In genomic region chr4:118850813-118851173, GRCh38 we compare ENCODE assay signal across 8 cellular contexts. TPM values are rescaled to one million over a fixed set of nuclear protein-coding genes. Genes with fewer than 3 reads are reported as not detected.
DNase-seq lines count a peak whose midpoint lies in the region; ATAC-seq and TF ChIP-seq lines count a peak whose summit lies in the region.

No MANE protein-coding gene starts in this region.

- H3K9ac ChIP-seq in colonic mucosa (ENCODE audit: low read depth in 2 of 2, low read length in 2 of 2) = no peak overlapping the region

- no peaks in the 10 kb centered on the region for H3K4me1 ChIP-seq in colonic mucosa

- peaks cover 3% of the 10 kb centered on the region for H3K27me3 Mint-ChIP-seq in activated CD4-positive, alpha-beta T cell treated with anti-CD3 and anti-CD28 coated beads for 36 hours
- peaks cover 2% of the 10 kb centered on the region for H3K27me3 Mint-ChIP-seq in osteocyte (ENCODE audit: unreplicated experiment)

- H3K27me3 ChIP-seq in colonic mucosa = no peaks in the 10 kb centered on the region

- no peak overlapping the region for H3K27ac ChIP-seq in colonic mucosa

- no peaks in the 10 kb centered on the region for H3K9me3 ChIP-seq in colonic mucosa

- ATAC-seq in activated CD4-positive, alpha-beta T cell treated with anti-CD3 and anti-CD28 coated beads for 36 hours = peak; percentile 67
- ATAC-seq in HG03342 (IDR thresholded peaks at IDR 0.05; ENCODE audit: unreplicated experiment) = peak; percentile 15

- CTCF ChIA-PET in activated CD4-positive, alpha-beta T cell treated with anti-CD3 and anti-CD28 coated beads for 36 hours (lab: Charles Lee) = interaction anchor here (1.0 to 1.4 kb wide), 2 partner anchors 10 to 14 kb away, joined by 3 to 5 read pairs; no protein-coding TSS in a partner anchor

- H3K36me3 Mint-ChIP-seq in activated CD4-positive, alpha-beta T cell treated with anti-CD3 and anti-CD28 coated beads for 36 hours (ENCODE audit: low read depth) = peaks cover 7% of the 10 kb centered on the region
- H3K36me3 Mint-ChIP-seq in osteocyte (ENCODE audit: unreplicated experiment) = no peaks in the 10 kb centered on the region

- POLR2A ChIA-PET in activated CD4-positive, alpha-beta T cell treated with anti-CD3 and anti-CD28 coated beads for 36 hours (lab: Charles Lee) = no interaction called here

- H3K27ac Mint-ChIP-seq in activated CD4-positive, alpha-beta T cell treated with anti-CD3 and anti-CD28 coated beads for 36 hours = peak overlapping the region; percentile 91
- H3K27ac Mint-ChIP-seq in osteocyte (ENCODE audit: unreplicated experiment) = peak overlapping the region; percentile 88

- intact Hi-C loops in activated CD4-positive, alpha-beta T cell treated with anti-CD3 and anti-CD28 coated beads for 36 hours (cut with DNase I, micrococcal nuclease) = loop anchor here (1.0 to 5.0 kb wide), 2 partner anchors 14 to 258 kb away; partner anchors contain the start of gene SEC24D (in 2 of the 2)
- intact Hi-C loops in colonic mucosa (cut with DNase I) = no loop called here

- peak overlapping the region; percentile 15 for H3K4me3 ChIP-seq in colonic mucosa

- no peaks in the 10 kb centered on the region for H3K36me3 ChIP-seq in colonic mucosa

- peak overlapping the region; percentile 85 for H3K4me3 Mint-ChIP-seq in activated CD4-positive, alpha-beta T cell treated with anti-CD3 and anti-CD28 coated beads for 36 hours
- peak overlapping the region; percentile 79 for H3K4me3 Mint-ChIP-seq in osteocyte (ENCODE audit: unreplicated experiment)

- DNase-seq in activated CD4-positive, alpha-beta T cell treated with anti-CD3 and anti-CD28 coated beads for 36 hours = no peak
- no peak for DNase-seq in activated CD4-positive, alpha-beta T cell treated with anti-CD3 and anti-CD28 coated beads, Interleukin-2, amount 50 U/mL, for 1 hour
- DNase-seq in colonic mucosa (no peak), osteocyte (ENCODE audit: extremely low spot score, unreplicated experiment) (no peak), NCI-H2171 (lab: John Stamatoyannopoulos, UW) (no peak), EL (no peak)
- no peak for DNase-seq in stimulated activated CD4-positive, alpha-beta T cell treated with anti-CD3 and anti-CD28 coated beads, Interleukin-2, amount 100 ng/mL, for 24 hours

- peaks cover 28% of the 10 kb centered on the region for H3K4me1 Mint-ChIP-seq in activated CD4-positive, alpha-beta T cell treated with anti-CD3 and anti-CD28 coated beads for 36 hours
- H3K4me1 Mint-ChIP-seq in osteocyte (ENCODE audit: unreplicated experiment) = peaks cover 13% of the 10 kb centered on the region

- no peaks in the 10 kb centered on the region for H3K9me3 Mint-ChIP-seq in activated CD4-positive, alpha-beta T cell treated with anti-CD3 and anti-CD28 coated beads for 36 hours (ENCODE audit: low read depth)
- H3K9me3 Mint-ChIP-seq in osteocyte (ENCODE audit: unreplicated experiment) = no peaks in the 10 kb centered on the region

- TF ChIP-seq CTCF in colonic mucosa (IDR thresholded peaks at IDR 0.05) (no peak), osteocyte (IDR thresholded peaks at IDR 0.05) (no peak)

RNA-seq across cellular contexts. Expression of gene SEC24D, which starts 14.9 kb away (rescaled TPM):
- 10 to 100 TPM; 28.5 to 33.0 TPM for total RNA-seq in activated CD4-positive, alpha-beta T cell treated with anti-CD3 and anti-CD28 coated beads for 36 hours
- total RNA-seq in colonic mucosa = 10 to 100 TPM; 71.8 to 77.0 TPM
- 118 and 138 TPM in 2 replicates for total RNA-seq in osteocyte

RNA-seq across cellular contexts. Expression of gene SYNPO2, which starts 37.9 kb away (rescaled TPM):
- total RNA-seq in activated CD4-positive, alpha-beta T cell treated with anti-CD3 and anti-CD28 coated beads for 36 hours = under 1 TPM; 0.16 to 0.28 TPM
- total RNA-seq in colonic mucosa = 100 to 1,000 TPM in 1 of 2 donors, 1 to 10 TPM in 1; 9.5 to 266 TPM
- total RNA-seq in osteocyte = 3.2 and 4.1 TPM in 2 replicates
